Comparison of ENCODE assay signal across 20 cellular contexts in the genomic region with DNA sequence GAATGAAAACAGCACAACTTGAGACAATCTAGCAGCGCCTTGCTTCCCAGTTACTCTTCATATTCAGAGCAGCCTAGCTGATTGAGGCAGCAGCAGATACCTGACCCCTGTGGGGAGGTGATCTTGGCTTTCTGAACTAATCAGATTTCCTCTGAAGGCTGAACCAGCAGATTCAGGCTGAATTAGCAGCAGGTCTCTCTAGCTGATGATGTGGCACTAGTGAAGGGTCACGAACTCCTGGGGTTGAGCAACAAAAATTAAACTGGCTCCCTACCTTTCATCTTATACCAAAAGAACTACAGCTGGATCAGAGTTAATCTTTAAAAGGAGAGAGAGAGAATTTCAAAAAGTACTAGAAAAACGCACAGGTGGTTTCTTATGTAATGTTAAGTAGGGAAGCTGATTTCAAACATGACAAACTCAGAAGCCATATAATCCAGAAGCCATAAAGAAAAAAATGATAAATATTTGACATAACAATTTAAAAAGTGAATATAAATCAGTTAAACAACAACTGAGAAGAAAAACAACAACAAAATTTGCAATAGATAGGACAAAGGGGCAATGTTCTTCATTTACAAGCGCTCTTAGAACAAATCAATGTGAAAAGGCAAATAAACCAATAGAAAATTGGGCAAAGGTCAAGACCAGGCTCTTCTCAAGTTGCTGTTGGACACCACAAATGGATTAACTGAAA. TPM values are rescaled to one million over a fixed set of nuclear protein-coding genes. Genes with fewer than 3 reads are reported as not detected.
DNase-seq lines count a peak whose midpoint lies in the region; ATAC-seq, FAIRE-seq and TF ChIP-seq lines count a peak whose summit lies in the region.
"Had no signal": no experiment of that assay in that cellular context is flagged by ENCODE, and none has a peak within 500 bp of the region (broad histone marks: within the 10 kb centered on the region; RNA-seq: fewer than 3 reads in every experiment).

No MANE protein-coding gene starts in this region.

- peak; percentile 79 for FAIRE-seq in H1 (lab: Jason Lieb, UNC)
- FAIRE-seq: astrocyte, colon had no signal

- no peak overlapping the region for H3K23ac ChIP-seq in H1 (ENCODE audit: insufficient read length)

- H3K4me1 ChIP-seq in H1 (replicated peaks in 1 of 4; ENCODE audit: control insufficient read depth in 3 of 4, insufficient read depth in 4 of 4, low read length in 3 of 4) = peaks cover 0 to 18% (median 14%) of the 10 kb centered on the region in 4 experiments; a peak in 6 of 7 replicates
- peaks cover 18 to 93% (median 85%) of the 10 kb centered on the region in 4 donors for H3K4me1 ChIP-seq in liver (ENCODE audit: control insufficient read depth in 4 of 4, insufficient read depth in 4 of 4, low read length in 3 of 4)

- TF ChIP-seq POLR2A in H1 (IDR thresholded peaks at IDR 0.05; ENCODE audit: control extremely low read depth in 1 of 2, low read depth in 2 of 2, low read length in 2 of 2) = no peak

- H3K4me3 ChIP-seq in H1 (ENCODE audit: extremely low read depth in 1 of 4, insufficient read depth in 2 of 4, low read depth in 3 of 4, low read length in 4 of 4) (no peak overlapping the region), liver (ENCODE audit: low read depth in 1 of 3, low read length in 3 of 3) (peak overlapping the region in 1 of 3 donors; percentile 29)
- H3K4me3 ChIP-seq: GM23248, SJCRH30 had no signal

- H3K79me1 ChIP-seq in H1 (ENCODE audit: low read depth, low read length) = peaks cover 13% of the 10 kb centered on the region

- no peak for ATAC-seq in HG02678 (IDR thresholded peaks at IDR 0.05; ENCODE audit: unreplicated experiment)
- ATAC-seq in HG03457 (IDR thresholded peaks at IDR 0.05; ENCODE audit: unreplicated experiment) = no peak
- no peak for ATAC-seq in GM21367 (IDR thresholded peaks at IDR 0.05; ENCODE audit: unreplicated experiment)

- no peak overlapping the region for H2BK120ac ChIP-seq in H1 (replicated peaks; ENCODE audit: low read depth, low read length)

- no peaks in the 10 kb centered on the region; the same call in 1 of the 2 replicates for H3K36me3 Mint-ChIP-seq in HFFc6 (ENCODE audit: low read depth)

- no peak overlapping the region for H2AFZ ChIP-seq in H1 (ENCODE audit: low read length)
- H2AFZ ChIP-seq: GM23248 had no signal

- WGBS in H1 (ENCODE audit: extremely low coverage in 1 of 2, insufficient coverage in 1 of 2, insufficient read length in 1 of 2, insufficient replicate concordance in 2 of 2, low coverage in 1 of 2, low lambda C conversion rate in 2 of 2, missing lambda C conversion rate in 1 of 2), 2 experiments = 46% methylated on average over 4 of the region's 4 CpGs; no CpG with 5 or more reads in 1 of the 2 experiments
- WGBS in liver = 36% methylated on average over 4 of the region's 4 CpGs

- no peaks in the 10 kb centered on the region; the same call in 1 of the 2 replicates for H3K27me3 Mint-ChIP-seq in HFFc6 (ENCODE audit: insufficient read depth)
- H3K27me3 Mint-ChIP-seq: stimulated activated naive CD8-positive, alpha-beta T cell treated with anti-CD3 and anti-CD28 coated beads, Interleukin-15, Interleukin-2, amounts not matched to agents 100 ng/mL and 50 ng/mL, for 24 hours had no signal

- peak overlapping the region; percentile 0 to 10; a peak in 2 of 4 replicates for H3K4me2 ChIP-seq in H1 (ENCODE audit: insufficient read depth in 1 of 2, low read depth in 2 of 2, low read length in 2 of 2)

- H4K91ac ChIP-seq in H1 (replicated peaks; ENCODE audit: insufficient read length, low read length) = no peak overlapping the region

- no peak for TF ChIP-seq EP300 in H1 (IDR thresholded peaks at IDR 0.05; ENCODE audit: borderline replicate concordance in 1 of 2, low read depth in 2 of 2, low read length in 2 of 2)

- no peak overlapping the region for H2BK12ac ChIP-seq in H1 (ENCODE audit: low read depth, low read length)

- H3K79me2 ChIP-seq in H1 (ENCODE audit: control insufficient read depth in 1 of 2, insufficient read depth in 2 of 2, low read length in 2 of 2) = peaks cover 3 to 85% of the 10 kb centered on the region in 2 experiments; a peak in 2 of 4 replicates

- no peak overlapping the region for H2AK5ac ChIP-seq in H1 (ENCODE audit: low read depth, low read length)

- DNase-seq in NCI-H69 (lab: John Stamatoyannopoulos, UW) = peak; percentile 67
- no peak for DNase-seq in H1 (ENCODE audit: low read depth in 1 of 2, low spot score in 2 of 2)
- DNase-seq in HFFc6 = no peak
- DNase-seq: ACHN; activated CD8-positive, alpha-beta memory T cell treated with anti-CD3 and anti-CD28 coated beads, Interleukin-2, amount 50 U/mL, for 48 hours; activated naive CD4-positive, alpha-beta T cell; foreskin melanocyte; GM23248; NCI-H187 treated with DMSO at 0.1 percent for 48 hours; NCI-H510A treated with DMSO at 0.1 percent for 48 hours; OCI-M1; SJCRH30 had no signal

- peaks cover 24% of the 10 kb centered on the region for H3K4me1 Mint-ChIP-seq in HFFc6 (ENCODE audit: low read depth)

- no peak overlapping the region for H2BK5ac ChIP-seq in H1 (ENCODE audit: low read depth, low read length)

- no peaks in the 10 kb centered on the region for H3K9me3 Mint-ChIP-seq in HFFc6
- H3K9me3 Mint-ChIP-seq: stimulated activated naive CD8-positive, alpha-beta T cell treated with anti-CD3 and anti-CD28 coated beads, Interleukin-15, Interleukin-2, amounts not matched to agents 100 ng/mL and 50 ng/mL, for 24 hours had no signal

- no peak overlapping the region for H3K14ac ChIP-seq in H1 (ENCODE audit: insufficient read length)

- H3K4ac ChIP-seq in H1 (replicated peaks; ENCODE audit: insufficient read length, low read depth, low read length) = no peak overlapping the region

- TF ChIP-seq RAD21 in H1 (IDR thresholded peaks at IDR 0.05 in 1 of 2, conservative IDR thresholded peaks at IDR 0.05 in 1 of 2; ENCODE audit: low read depth in 2 of 2, low read length in 2 of 2) (peak in 1 of 2 experiments; percentile 4; a peak in 1 of 4 replicates), liver (IDR thresholded peaks at IDR 0.05) (peak; percentile 46 to 59)

- H3K4me3 Mint-ChIP-seq in HFFc6 = no peak overlapping the region
- H3K4me3 Mint-ChIP-seq: stimulated activated naive CD8-positive, alpha-beta T cell treated with anti-CD3 and anti-CD28 coated beads, Interleukin-15, Interleukin-2, amounts not matched to agents 100 ng/mL and 50 ng/mL, for 24 hours had no signal

- CTCF ChIA-PET in H1 (lab: Charles Lee; ENCODE audit: partially characterized antibody) = no interaction called here

- peaks cover 6 to 17% of the 10 kb centered on the region in 2 experiments for H4K20me1 ChIP-seq in H1 (replicated peaks in 1 of 2; ENCODE audit: control insufficient read depth in 1 of 2, insufficient read depth in 2 of 2, low read length in 2 of 2)

- H4K5ac ChIP-seq in H1 (ENCODE audit: insufficient read length, low read depth, low read length) = no peak overlapping the region

- H3K9me3 ChIP-seq in H1 (ENCODE audit: insufficient read depth in 2 of 2, low read depth in 1 of 2, low read length in 1 of 2) (no peaks in the 10 kb centered on the region), liver (ENCODE audit: control insufficient read depth in 4 of 4, low read length in 3 of 4) (no peaks in the 10 kb centered on the region)
- H3K9me3 ChIP-seq: SJCRH30 had no signal

- H3K27ac Mint-ChIP-seq in HFFc6 = no peak overlapping the region
- H3K27ac Mint-ChIP-seq: stimulated activated naive CD8-positive, alpha-beta T cell treated with anti-CD3 and anti-CD28 coated beads, Interleukin-15, Interleukin-2, amounts not matched to agents 100 ng/mL and 50 ng/mL, for 24 hours had no signal

- no peak overlapping the region for H4K8ac ChIP-seq in H1 (ENCODE audit: extremely low read depth, insufficient read depth, low read length)

- TF ChIP-seq CTCF in 22Rv1 (IDR thresholded peaks at IDR 0.05) = no peak
- TF ChIP-seq CTCF in H1 (IDR thresholded peaks at IDR 0.05; ENCODE audit: control extremely low read depth in 1 of 3, insufficient read depth in 1 of 3, low read depth in 1 of 3, low read length in 3 of 3) = no peak
- TF ChIP-seq CTCF in liver (IDR thresholded peaks at IDR 0.05; ENCODE audit: low read depth, low read length, missing input control) = no peak
- no peak for TF ChIP-seq CTCF in HFFc6 (IDR thresholded peaks at IDR 0.05)

- H3K9ac ChIP-seq in H1 (replicated peaks in 1 of 4; ENCODE audit: extremely low read depth in 1 of 4, low read depth in 3 of 4, low read length in 3 of 4) = no peak overlapping the region
- H3K9ac ChIP-seq in liver (ENCODE audit: low read depth in 1 of 2, low read length in 2 of 2) = no peak overlapping the region
- H3K9ac ChIP-seq: GM23248 had no signal

- H3K27me3 ChIP-seq in H1 (replicated peaks in 1 of 4; ENCODE audit: control insufficient read depth in 3 of 4, extremely low read depth in 1 of 4, insufficient read depth in 3 of 4, low read length in 3 of 4) (no peaks in the 10 kb centered on the region), liver (ENCODE audit: control insufficient read depth in 4 of 4, insufficient read depth in 4 of 4, low read length in 3 of 4) (no peaks in the 10 kb centered on the region)
- H3K27me3 ChIP-seq: SJCRH30 had no signal

- H3K27ac ChIP-seq in 22Rv1 = peak overlapping the region; percentile 22; the same call in 1 of the 2 replicates
- H3K27ac ChIP-seq in H1 (ENCODE audit: low read depth, low read length) = no peak overlapping the region
- peak overlapping the region; percentile 62 to 63 for H3K27ac ChIP-seq in liver (ENCODE audit: low read depth in 1 of 2, low read length in 2 of 2)
- H3K27ac ChIP-seq: GM23248, SJCRH30 had no signal

- H3K56ac ChIP-seq in H1 (replicated peaks; ENCODE audit: insufficient read length, low read depth, low read length) = no peak overlapping the region

- POLR2A ChIA-PET in H1 (lab: Charles Lee; ENCODE audit: partially characterized antibody) = interaction anchor here (1.1 to 1.4 kb wide), 2 partner anchors 11 to 166 kb away, joined by 3 read pairs; no protein-coding TSS in a partner anchor

- H3K36me3 ChIP-seq in H1 (ENCODE audit: control insufficient read depth in 2 of 4, insufficient read depth in 4 of 4, low read length in 3 of 4) (0 out of 8 replicates have a peak, but pooled peaks cover 0 to 2% (median 0%) of the 10 kb centered on the region in 4 experiments), liver (ENCODE audit: control insufficient read depth in 4 of 4, insufficient read depth in 3 of 4, low read depth in 1 of 4, low read length in 3 of 4) (peaks cover 0 to 3% (median under 1%) of the 10 kb centered on the region in 4 donors)

- H2BK15ac ChIP-seq in H1 (ENCODE audit: low read length) = no peak overlapping the region

- H2BK20ac ChIP-seq in H1 (ENCODE audit: low read length) = no peak overlapping the region

- no peak overlapping the region for H3K18ac ChIP-seq in H1 (ENCODE audit: extremely low read depth, low read length)

- no peaks in the 10 kb centered on the region for H3K23me2 ChIP-seq in H1 (ENCODE audit: low read depth, low read length)

RNA-seq across cellular contexts. Expression of gene SLC25A13, which starts 13.5 kb away (rescaled TPM):
- 85.4 and 88.7 TPM in 2 replicates for total RNA-seq in H1 (2021; fragmentation: NEBNext Ultra II Directional; extraction: Animal tissue kit (Norgen Biotek cat#: 25700))
- polyA plus RNA-seq in H1 (2011; rRNA removed) (22.1 and 30.8 TPM in 2 replicates), liver (10 to 100 TPM; 52.4 to 75.4 TPM)
- 38.1 TPM for polyA plus RNA-seq in H1 (2011; cell fraction: cytosol; rRNA removed)
- 23.8 TPM for polyA plus RNA-seq in H1 (2011; cell fraction: nucleus; rRNA removed)
- polyA plus RNA-seq in H1 (2012, experiment 1 of 2) = 46.5 to 65.7 TPM (median 53.4 TPM) in 4 replicates
- 8.8 TPM for polyA plus RNA-seq in H1 (2012, experiment 2 of 2)
- polyA plus RNA-seq in H1 (2013, experiment 1 of 2) = 39.5 TPM
- polyA plus RNA-seq in H1 (2013, experiment 2 of 2) = 37.9 TPM
- 53.2 and 77.3 TPM in 2 replicates for polyA minus RNA-seq in H1 (2011; rRNA and poly(A)+ RNA removed)
- 36.5 TPM for polyA minus RNA-seq in H1 (2011; cell fraction: cytosol; rRNA and poly(A)+ RNA removed)
- polyA minus RNA-seq in H1 (2011; cell fraction: nucleus; rRNA and poly(A)+ RNA removed) = 38.6 TPM
- 100 to 1,000 TPM in 1 of 2 donors, 10 to 100 TPM in 1; 45.6 to 116 TPM for total RNA-seq in liver
- total RNA-seq in HFFc6 (2021; fragmentation: NEBNext Ultra II Directional; extraction: Animal tissue kit (Norgen Biotek cat#: 25700)) = 10 to 100 TPM in 4 of 6 experiments, 1 to 10 TPM in 2; 7.4 to 15.4 (median 12.9) TPM
